Comparison of ENCODE assay signal across 27 cellular contexts in genomic region chr17:34356194-34356593, GRCh38. TPM values are rescaled to one million over a fixed set of nuclear protein-coding genes. Genes with fewer than 3 reads are reported as not detected.
"Had no signal": no experiment of that assay in that cellular context is flagged by ENCODE, and none has a peak within 500 bp of the region (broad histone marks: within the 10 kb centered on the region; RNA-seq: fewer than 3 reads in every experiment).

CCL13 (plus strand) TSS chr17:34356480; CDS start chr17:34356527, 47 bp downstream.

- FAIRE-seq: kidney had no signal

- ATAC-seq: left lobe of liver; SK-N-SH treated with all-trans-retinoic acid at 6 μM for 48 hours; stimulated activated memory B cell treated with anti-CD40 and anti-IgM and Interleukin-4, amounts not matched to agents 10 μg/mL and 1 μg/mL and 100 μg/mL, for 72 hours; WTC11 had no signal

- DNase-seq: activated CD4-positive, alpha-beta memory T cell treated with anti-CD3 and anti-CD28 coated beads for 36 hours; activated CD4-positive, alpha-beta T cell treated with anti-CD3 and anti-CD28 coated beads for 4 hours; activated naive CD4-positive, alpha-beta T cell treated with anti-CD3 and anti-CD28 coated beads for 36 hours; activated naive CD8-positive, alpha-beta T cell treated with anti-CD3 and anti-CD28 coated beads, Interleukin-2, amount 10 ng/mL, durations not matched to agents 7 days and 5 days; activated T-cell treated with anti-CD3 and anti-CD28 coated beads, Interleukin-2, amount 50 U/mL, for 48 hours; amygdala; cortex of kidney; heart right ventricle; kidney; mesendoderm; naive B cell; nucleus accumbens; right lobe of liver; stimulated activated CD4-positive, alpha-beta T cell treated with anti-CD3 and anti-CD28 coated beads, Interleukin-15, amount 100 ng/mL, for 24 hours; T-helper 1 cell; uterus had no signal

- H3K9me3 ChIP-seq: right lobe of liver, thoracic aorta, uterus had no signal

- H3K79me2 ChIP-seq: parathyroid adenoma had no signal

- H3K4me1 ChIP-seq: parathyroid adenoma, right lobe of liver, uterus had no signal

- H3K27ac ChIP-seq: epithelial cell of prostate, parathyroid adenoma, right lobe of liver, thoracic aorta had no signal

- H3K4me2 ChIP-seq: smooth muscle cell had no signal

- H3K4me3 ChIP-seq: right lobe of liver, smooth muscle cell, thoracic aorta, uterus had no signal

- H2AFZ ChIP-seq: parathyroid adenoma had no signal

- H3K9ac ChIP-seq: parathyroid adenoma had no signal

- H3K36me3 ChIP-seq: heart right ventricle, right lobe of liver, thoracic aorta, uterus had no signal

- H3K27me3 ChIP-seq: right lobe of liver, uterus had no signal

RNA-seq across cellular contexts. Expression of gene CCL13, which starts in this region (rescaled TPM):
- total RNA-seq: activated CD4-positive, alpha-beta memory T cell treated with anti-CD3 and anti-CD28 coated beads for 36 hours; activated naive CD4-positive, alpha-beta T cell treated with anti-CD3 and anti-CD28 coated beads for 36 hours; activated naive CD8-positive, alpha-beta T cell treated with anti-CD3 and anti-CD28 coated beads, Interleukin-2, amount 10 ng/mL, durations not matched to agents 7 days and 5 days; fibroblast of villous mesenchyme; left lobe of liver; pulmonary artery endothelial cell; smooth muscle cell; WTC11 had no signal
- polyA plus RNA-seq: neural cell, smooth muscle cell had no signal
